In the genomic region with DNA sequence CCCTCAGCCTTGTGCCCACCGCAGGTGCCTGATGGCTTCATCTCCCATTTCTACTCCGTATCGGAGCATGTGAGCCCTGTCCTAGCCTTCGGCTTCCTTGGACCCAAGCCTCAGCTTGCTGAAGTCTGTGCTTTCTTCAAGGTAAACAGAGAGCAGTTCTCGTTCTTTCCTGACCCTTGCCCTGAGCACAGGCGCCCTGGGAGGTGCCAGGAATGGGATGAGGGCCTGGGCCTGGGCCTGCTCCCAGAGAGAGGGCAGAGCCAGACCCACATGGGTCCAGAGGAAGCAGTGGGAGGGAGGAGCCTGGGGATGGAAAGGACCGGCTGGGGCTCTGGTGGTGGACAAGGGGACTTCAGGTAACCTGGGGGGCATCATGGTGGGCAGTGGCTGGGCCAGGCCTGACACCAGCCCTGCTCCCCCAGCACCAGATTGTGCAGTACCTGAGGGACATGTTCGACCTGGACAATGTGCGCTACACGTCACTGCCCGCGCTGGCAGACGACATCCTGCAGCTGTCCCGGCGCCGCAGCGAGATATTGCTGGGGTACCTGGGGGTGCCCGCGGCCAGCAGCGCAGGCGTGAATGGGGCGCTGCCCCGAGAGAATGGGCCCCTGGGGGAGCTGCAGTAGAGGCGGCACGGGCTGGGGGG, we compare ENCODE assay signal across 13 cellular contexts. TPM values are rescaled to one million over a fixed set of nuclear protein-coding genes. Genes with fewer than 3 reads are reported as not detected.
A peak's percentile ranks its signal among the peaks of the same experiment; 100 is the strongest.
DNase-seq lines count a peak whose midpoint lies in the region; ATAC-seq and TF ChIP-seq lines count a peak whose summit lies in the region.
"Had no signal": no experiment of that assay in that cellular context is flagged by ENCODE, and none has a peak within 500 bp of the region (broad histone marks: within the 10 kb centered on the region; RNA-seq: fewer than 3 reads in every experiment).

No MANE protein-coding gene starts in this region.

- H3K27ac ChIP-seq in HL-60 (replicated peaks) (peak overlapping the region; percentile 74), right cardiac atrium (ENCODE audit: low read length) (peak overlapping the region; percentile 5)
- H3K27ac ChIP-seq: thoracic aorta, VCaP had no signal

- no peak for DNase-seq in HL-60 (ENCODE audit: low read depth in 1 of 2, low spot score in 1 of 2)
- DNase-seq in activated B cell treated with CpG ODN at 0.5 μM for 24 hours: no peak
- no peak for DNase-seq in right cardiac atrium
- no peak for DNase-seq in sciatic nerve (ENCODE audit: low spot score)
- no peak for DNase-seq in HFFc6
- DNase-seq in GM10266 (ENCODE audit: extremely low spot score): no peak
- DNase-seq: NCI-H2081 treated with DMSO at 0.1 percent for 48 hours, nephron progenitor cell had no signal

- POLR2A ChIA-PET in activated B cell treated with CpG ODN at 0.5 μM for 24 hours (lab: Charles Lee): interaction anchor here (0.5 to 2.4 kb wide), 5 partner anchors 11 to 879 kb away, joined by 4 to 21 read pairs (median 6); partner anchors contain the start of genes CIZ1, DOLPP1, MIGA2 and SH3GLB2

- H3K4me1 Mint-ChIP-seq in activated B cell treated with CpG ODN at 0.5 μM for 24 hours: peaks cover 26% of the 10 kb centered on the region
- no peaks in the 10 kb centered on the region for H3K4me1 Mint-ChIP-seq in HFFc6 (ENCODE audit: low read depth)

- no peak overlapping the region for H3K4me3 ChIP-seq in HL-60 (replicated peaks; ENCODE audit: insufficient read depth, low read length)
- no peak overlapping the region for H3K4me3 ChIP-seq in right cardiac atrium (ENCODE audit: low read length)
- H3K4me3 ChIP-seq: gastroesophageal sphincter, thoracic aorta had no signal

- H3K27me3 ChIP-seq in HL-60 (ENCODE audit: insufficient read depth, poor library complexity, severe bottlenecking) (no peaks in the 10 kb centered on the region), right cardiac atrium (ENCODE audit: control insufficient read depth, insufficient read depth) (no peaks in the 10 kb centered on the region)
- H3K27me3 ChIP-seq: gastroesophageal sphincter had no signal

- no peaks in the 10 kb centered on the region for H3K9me3 ChIP-seq in right cardiac atrium (ENCODE audit: control insufficient read depth, low read length)
- H3K9me3 ChIP-seq: gastroesophageal sphincter, thoracic aorta had no signal

- H3K4me3 Mint-ChIP-seq in activated B cell treated with CpG ODN at 0.5 μM for 24 hours: no peak overlapping the region
- no peak overlapping the region for H3K4me3 Mint-ChIP-seq in HFFc6
- H3K4me3 Mint-ChIP-seq: nephron progenitor cell had no signal

- H3K36me3 Mint-ChIP-seq in activated B cell treated with CpG ODN at 0.5 μM for 24 hours (ENCODE audit: low read depth) (peaks cover 22% of the 10 kb centered on the region), HFFc6 (ENCODE audit: low read depth) (peaks cover 8% of the 10 kb centered on the region)

- 88% methylated on average over 25 of the region's 25 CpGs for WGBS in right cardiac atrium

- H3K27ac Mint-ChIP-seq in activated B cell treated with CpG ODN at 0.5 μM for 24 hours (peak overlapping the region; percentile 12), HFFc6 (no peak overlapping the region)

- CTCF ChIA-PET in activated B cell treated with CpG ODN at 0.5 μM for 24 hours (lab: Charles Lee): no interaction called here

- TF ChIP-seq CTCF in HL-60 (IDR thresholded peaks at IDR 0.05; ENCODE audit: insufficient read depth, low read length) (no peak), activated B cell treated with CpG ODN at 0.5 μM for 24 hours (IDR thresholded peaks at IDR 0.05) (no peak), HFFc6 (IDR thresholded peaks at IDR 0.05) (no peak), GM10266 (IDR thresholded peaks at IDR 0.05; ENCODE audit: control insufficient read depth, insufficient read depth, low read depth, missing control alignments) (no peak)

- H3K9me3 Mint-ChIP-seq in activated B cell treated with CpG ODN at 0.5 μM for 24 hours (no peaks in the 10 kb centered on the region), HFFc6 (no peaks in the 10 kb centered on the region)
- H3K9me3 Mint-ChIP-seq: effector memory CD8-positive, alpha-beta T cell; nephron progenitor cell had no signal

- ATAC-seq in activated B cell treated with CpG ODN at 0.5 μM for 24 hours (ENCODE audit: low read depth): no peak
- ATAC-seq in right cardiac atrium: peak; percentile 18 to 28
- peak; percentile 21 for ATAC-seq in sciatic nerve
- ATAC-seq in GM21423 (IDR thresholded peaks at IDR 0.05; ENCODE audit: unreplicated experiment): no peak

- H3K27me3 Mint-ChIP-seq in activated B cell treated with CpG ODN at 0.5 μM for 24 hours: no peaks in the 10 kb centered on the region
- no peaks in the 10 kb centered on the region for H3K27me3 Mint-ChIP-seq in HFFc6 (ENCODE audit: insufficient read depth)
- H3K27me3 Mint-ChIP-seq: effector memory CD8-positive, alpha-beta T cell had no signal

- intact Hi-C loops in activated B cell treated with CpG ODN at 0.5 μM for 24 hours (cut with micrococcal nuclease): loop anchor here (1.0 to 5.0 kb wide), 3 partner anchors 11 to 42 kb away; partner anchors contain the start of genes CRAT, DOLPP1, PTPA and SH3GLB2
- intact Hi-C loops in right cardiac atrium (cut with DNase I): no loop called here
- intact Hi-C loops in sciatic nerve (cut with DNase I): no loop called here

- H3K4me1 ChIP-seq in right cardiac atrium (ENCODE audit: control insufficient read depth, insufficient read depth, low read length): no peaks in the 10 kb centered on the region
- H3K4me1 ChIP-seq: gastroesophageal sphincter had no signal

RNA-seq across cellular contexts. Expression of gene DOLPP1, which starts 11.0 kb away (rescaled TPM):
- total RNA-seq in activated B cell treated with CpG ODN at 0.5 μM for 24 hours (10.9 and 11.3 TPM in 2 replicates), right cardiac atrium (1 to 10 TPM; 6.3 to 7.3 (median 6.8) TPM), sciatic nerve (10.3 TPM)
- 3.3 TPM for polyA plus RNA-seq in right cardiac atrium
- 10 to 100 TPM; 13.9 to 20.8 (median 15.6) TPM for total RNA-seq in HFFc6 (2021; fragmentation: NEBNext Ultra II Directional; extraction: Animal tissue kit (Norgen Biotek cat#: 25700))

RNA-seq across cellular contexts. Expression of gene MIGA2, which starts 33.5 kb away (rescaled TPM):
- 42.1 and 50.0 TPM in 2 replicates for total RNA-seq in activated B cell treated with CpG ODN at 0.5 μM for 24 hours
- 10 to 100 TPM; 30.3 to 40.7 (median 36.2) TPM for total RNA-seq in right cardiac atrium
- polyA plus RNA-seq in right cardiac atrium: 35.8 TPM
- 25.5 TPM for total RNA-seq in sciatic nerve
- 10 to 100 TPM; 20.2 to 30.2 (median 22.2) TPM for total RNA-seq in HFFc6 (2021; fragmentation: NEBNext Ultra II Directional; extraction: Animal tissue kit (Norgen Biotek cat#: 25700))

RNA-seq across cellular contexts. Expression of gene CRAT, which starts 40.6 kb away (rescaled TPM):
- total RNA-seq in activated B cell treated with CpG ODN at 0.5 μM for 24 hours: 6.8 and 8.2 TPM in 2 replicates
- 10 to 100 TPM; 47.0 to 69.9 (median 56.8) TPM for total RNA-seq in right cardiac atrium
- polyA plus RNA-seq in right cardiac atrium: 63.3 TPM
- 37.4 TPM for total RNA-seq in sciatic nerve
- 10 to 100 TPM; 35.5 to 50.2 (median 42.6) TPM for total RNA-seq in HFFc6 (2021; fragmentation: NEBNext Ultra II Directional; extraction: Animal tissue kit (Norgen Biotek cat#: 25700))

RNA-seq across cellular contexts. Expression of gene PTPA, which starts 41.3 kb away (rescaled TPM):
- total RNA-seq in activated B cell treated with CpG ODN at 0.5 μM for 24 hours: 65.5 and 67.2 TPM in 2 replicates
- total RNA-seq in right cardiac atrium: 100 to 1,000 TPM; 115 to 170 (median 144) TPM
- 147 TPM for polyA plus RNA-seq in right cardiac atrium
- total RNA-seq in sciatic nerve: 78.2 TPM
- 100 to 1,000 TPM; 153 to 170 (median 162) TPM for total RNA-seq in HFFc6 (2021; fragmentation: NEBNext Ultra II Directional; extraction: Animal tissue kit (Norgen Biotek cat#: 25700))

RNA-seq across cellular contexts. Expression of gene SH3GLB2, which starts 41.8 kb away (rescaled TPM):
- 60.4 and 62.9 TPM in 2 replicates for total RNA-seq in activated B cell treated with CpG ODN at 0.5 μM for 24 hours
- total RNA-seq in right cardiac atrium: 10 to 100 TPM; 36.1 to 47.4 (median 40.2) TPM
- polyA plus RNA-seq in right cardiac atrium: 45.1 TPM
- total RNA-seq in sciatic nerve: 158 TPM
- total RNA-seq in HFFc6 (2021; fragmentation: NEBNext Ultra II Directional; extraction: Animal tissue kit (Norgen Biotek cat#: 25700)): 10 to 100 TPM; 38.1 to 56.1 (median 42.7) TPM

Comparison
In these comparisons a context has a peak if more than half of its experiments do, and no peak if none do; other contexts are left out.
1. ATAC-seq: peak in right cardiac atrium (2 of 2) and sciatic nerve (single experiment); none in activated B cell treated with CpG ODN at 0.5 μM for 24 hours (single experiment) and GM21423 (single experiment).